16 cellular contexts compared by ENCODE assay signal in genomic region chr18:66316708-66317107, GRCh38.
"Had no signal": no experiment of that assay in that cellular context is flagged by ENCODE, and none has a peak within 500 bp of the region (broad histone marks: within the 10 kb centered on the region; RNA-seq: fewer than 3 reads in every experiment).

No MANE protein-coding gene starts in this region.

- DNase-seq: activated CD4-positive, CD25-positive, alpha-beta regulatory T cell treated with anti-CD3 and anti-CD28 coated beads, Interleukin-2, amount 50 U/mL, for 72 hours; activated naive CD4-positive, alpha-beta T cell; activated naive CD8-positive, alpha-beta T cell treated with anti-CD3 and anti-CD28 coated beads, Interleukin-2, amount 10 ng/mL, durations not matched to agents 7 days and 5 days; activated T-cell treated with anti-CD3 and anti-CD28 coated beads for 4 hours; effector memory CD8-positive, alpha-beta T cell; heart right ventricle; left ventricle myocardium superior; retina; stimulated activated CD4-positive, alpha-beta T cell treated with anti-CD3 and anti-CD28 coated beads, Interleukin-15, amount 100 ng/mL, for 24 hours; stimulated activated CD4-positive, alpha-beta T cell treated with anti-CD3 and anti-CD28 coated beads, Interleukin-4, amount 100 ng/mL, for 1 hour; stimulated activated naive CD8-positive, alpha-beta T cell treated with anti-CD3 and anti-CD28 coated beads, Interleukin-15, Interleukin-2, amounts not matched to agents 100 U/mL and 50 U/mL, for 24 hours; T-helper 1 cell; T1000; upper lobe of right lung had no signal

- H3K36me3 ChIP-seq: gastroesophageal sphincter, heart right ventricle, suprapubic skin, upper lobe of right lung had no signal

- H3K4me3 ChIP-seq: gastroesophageal sphincter, heart right ventricle, suprapubic skin, upper lobe of right lung had no signal

- ATAC-seq: effector memory CD8-positive, alpha-beta T cell; gastroesophageal sphincter; heart right ventricle; left ventricle myocardium superior; stimulated activated naive CD8-positive, alpha-beta T cell treated with anti-CD3 and anti-CD28 coated beads, Interleukin-15, Interleukin-2, amounts not matched to agents 100 U/mL and 50 U/mL, for 24 hours; upper lobe of right lung had no signal

- H3K27me3 ChIP-seq: heart right ventricle, suprapubic skin, upper lobe of right lung had no signal
